In genomic region chr12:25424186-25424854, GRCh38 we compare ENCODE assay signal across 20 cellular contexts.
DNase-seq lines count a peak whose midpoint lies in the region; ATAC-seq and TF ChIP-seq lines count a peak whose summit lies in the region.
"Had no signal": no experiment of that assay in that cellular context is flagged by ENCODE, and none has a peak within 500 bp of the region (broad histone marks: within the 10 kb centered on the region; RNA-seq: fewer than 3 reads in every experiment).

No MANE protein-coding gene starts in this region.

- H2AFZ ChIP-seq in GM23338: no peak overlapping the region

- H3K4me3 ChIP-seq in right atrium auricular region: no peak overlapping the region
- H3K4me3 ChIP-seq in adipocyte (ENCODE audit: low read length): no peak overlapping the region
- no peak overlapping the region for H3K4me3 ChIP-seq in aorta (ENCODE audit: low read length in 2 of 2)
- no peak overlapping the region for H3K4me3 ChIP-seq in GM23338
- H3K4me3 ChIP-seq in naive thymus-derived CD4-positive, alpha-beta T cell (ENCODE audit: low read length): no peak overlapping the region
- H3K4me3 ChIP-seq: K562 had no signal

- DNase-seq in Right ventricle myocardium inferior (ENCODE audit: missing footprints) (no peak), right atrium auricular region (ENCODE audit: low spot score) (no peak), adipocyte (ENCODE audit: low read depth) (peak; percentile 25), hepatic stellate cell (ENCODE audit: low spot score) (peak; percentile 31), aorta (no peak), GM23338 (ENCODE audit: low spot score) (no peak)
- DNase-seq in activated T-cell treated with anti-CD3 and anti-CD28 coated beads, Interleukin-2, amount 50 U/mL, for 4 hours: no peak
- no peak for DNase-seq in naive thymus-derived CD4-positive, alpha-beta T cell
- DNase-seq: 8988T; CD4-positive, alpha-beta T cell; DMS153; H7; HFFc6; NCI-H1694 treated with DMSO at 0.1 percent for 48 hours; NCI-H2107; NCI-H510A; NCI-H748 treated with DMSO at 0.1 percent for 48 hours; NK-92 treated with Interleukin-12 subunit alpha and Interleukin-12 subunit beta, amount 100 ng/mL, for 24 hours; SHP77 had no signal

- no peak overlapping the region for H3K4me2 ChIP-seq in GM23338

- H3K27ac ChIP-seq in right atrium auricular region (no peak overlapping the region), aorta (ENCODE audit: low read depth in 1 of 2, low read length in 2 of 2) (no peak overlapping the region), GM23338 (ENCODE audit: low read depth) (no peak overlapping the region)
- H3K27ac ChIP-seq in naive thymus-derived CD4-positive, alpha-beta T cell (ENCODE audit: low read depth, low read length): no peak overlapping the region

- H3K27me3 ChIP-seq in right atrium auricular region (no peaks in the 10 kb centered on the region), adipocyte (replicated peaks; ENCODE audit: control insufficient read depth, insufficient read depth, low read length) (no peaks in the 10 kb centered on the region), aorta (ENCODE audit: control insufficient read depth in 1 of 2, insufficient read depth in 2 of 2, low read length in 1 of 2) (no peaks in the 10 kb centered on the region), GM23338 (ENCODE audit: insufficient read depth) (no peaks in the 10 kb centered on the region)
- H3K27me3 ChIP-seq in naive thymus-derived CD4-positive, alpha-beta T cell (ENCODE audit: control insufficient read depth in 2 of 2, insufficient read depth in 2 of 2, low read length in 2 of 2): peaks cover 0 to 3% of the 10 kb centered on the region in 2 donors

- intact Hi-C loops in Right ventricle myocardium inferior (cut with DNase I) (no loop called here), aorta (cut with DNase I) (no loop called here)
- intact Hi-C loops in naive thymus-derived CD4-positive, alpha-beta T cell (cut with micrococcal nuclease): no loop called here

- H4K20me1 ChIP-seq in GM23338 (replicated peaks; ENCODE audit: insufficient read depth): no peaks in the 10 kb centered on the region

- no peaks in the 10 kb centered on the region for H3K36me3 Mint-ChIP-seq in GM23338 (ENCODE audit: low read depth)
- no peaks in the 10 kb centered on the region for H3K36me3 Mint-ChIP-seq in activated T-cell treated with anti-CD3 and anti-CD28 coated beads, Interleukin-2, amount 50 U/mL, for 4 hours (ENCODE audit: insufficient read depth)
- H3K36me3 Mint-ChIP-seq in naive thymus-derived CD4-positive, alpha-beta T cell: no peaks in the 10 kb centered on the region

- H3K27me3 Mint-ChIP-seq in GM23338 (ENCODE audit: insufficient read depth, low read depth, poor library complexity): no peaks in the 10 kb centered on the region
- H3K27me3 Mint-ChIP-seq in activated T-cell treated with anti-CD3 and anti-CD28 coated beads, Interleukin-2, amount 50 U/mL, for 4 hours (ENCODE audit: low read depth): no peaks in the 10 kb centered on the region
- peaks cover 0 to 17% (median 0%) of the 10 kb centered on the region in 5 donors for H3K27me3 Mint-ChIP-seq in naive thymus-derived CD4-positive, alpha-beta T cell
- H3K27me3 Mint-ChIP-seq: CD4-positive, alpha-beta T cell had no signal

- ATAC-seq in Right ventricle myocardium inferior: peak; percentile 42
- peak; percentile 64 for ATAC-seq in aorta (ENCODE audit: low FRiP score)
- ATAC-seq in GM23338: no peak
- ATAC-seq in activated T-cell treated with anti-CD3 and anti-CD28 coated beads, Interleukin-2, amount 50 U/mL, for 4 hours: no peak
- ATAC-seq in naive thymus-derived CD4-positive, alpha-beta T cell: no peak
- ATAC-seq: K562 had no signal

- POLR2A ChIA-PET in naive thymus-derived CD4-positive, alpha-beta T cell (lab: Charles Lee): no interaction called here

- H3F3A ChIP-seq in GM23338 (replicated peaks; ENCODE audit: low read depth): no peaks in the 10 kb centered on the region

- 27 to 42% methylated on average over 9 of the region's 9 CpGs for WGBS in aorta, 2 donors

- H3K4me3 Mint-ChIP-seq in GM23338: no peak overlapping the region
- H3K4me3 Mint-ChIP-seq in activated T-cell treated with anti-CD3 and anti-CD28 coated beads, Interleukin-2, amount 50 U/mL, for 4 hours: no peak overlapping the region
- H3K4me3 Mint-ChIP-seq in naive thymus-derived CD4-positive, alpha-beta T cell: no peak overlapping the region
- H3K4me3 Mint-ChIP-seq: CD4-positive, alpha-beta T cell; HFFc6 had no signal

- no peak overlapping the region for H3K9ac ChIP-seq in adipocyte (ENCODE audit: low read length)

- CTCF ChIA-PET in naive thymus-derived CD4-positive, alpha-beta T cell (lab: Charles Lee): no interaction called here

- no peaks in the 10 kb centered on the region for H3K79me2 ChIP-seq in GM23338 (replicated peaks; ENCODE audit: insufficient read depth)

- H3K9me3 ChIP-seq in right atrium auricular region (no peaks in the 10 kb centered on the region), adipocyte (ENCODE audit: control insufficient read depth, low read length) (no peaks in the 10 kb centered on the region), aorta (ENCODE audit: control insufficient read depth, low read length) (no peaks in the 10 kb centered on the region)
- no peaks in the 10 kb centered on the region for H3K9me3 ChIP-seq in naive thymus-derived CD4-positive, alpha-beta T cell (ENCODE audit: control insufficient read depth in 2 of 3, low read length in 3 of 3)

- H3K27ac Mint-ChIP-seq in GM23338: no peak overlapping the region
- no peak overlapping the region for H3K27ac Mint-ChIP-seq in naive thymus-derived CD4-positive, alpha-beta T cell
- H3K27ac Mint-ChIP-seq: CD4-positive, alpha-beta T cell; HFFc6 had no signal

- no peak for TF ChIP-seq CTCF in right atrium auricular region (IDR thresholded peaks at IDR 0.05)
- no peak for TF ChIP-seq CTCF in GM23338 (conservative IDR thresholded peaks at IDR 0.05; ENCODE audit: low read depth in 2 of 2)

- no peaks in the 10 kb centered on the region for H3K9me3 Mint-ChIP-seq in GM23338
- no peaks in the 10 kb centered on the region for H3K9me3 Mint-ChIP-seq in activated T-cell treated with anti-CD3 and anti-CD28 coated beads, Interleukin-2, amount 50 U/mL, for 4 hours
- H3K9me3 Mint-ChIP-seq in naive thymus-derived CD4-positive, alpha-beta T cell: no peaks in the 10 kb centered on the region
- H3K9me3 Mint-ChIP-seq: CD4-positive, alpha-beta T cell; HFFc6 had no signal

- H3K36me3 ChIP-seq in right atrium auricular region: no peaks in the 10 kb centered on the region
- no peaks in the 10 kb centered on the region for H3K36me3 ChIP-seq in adipocyte (ENCODE audit: control insufficient read depth, insufficient read depth, low read length, severe bottlenecking)
- no peaks in the 10 kb centered on the region for H3K36me3 ChIP-seq in aorta (ENCODE audit: control insufficient read depth in 1 of 2, insufficient read depth in 2 of 2, low read length in 1 of 2)
- no peaks in the 10 kb centered on the region for H3K36me3 ChIP-seq in GM23338 (ENCODE audit: insufficient read depth)
- H3K36me3 ChIP-seq in naive thymus-derived CD4-positive, alpha-beta T cell (ENCODE audit: control insufficient read depth in 2 of 3, insufficient read depth in 3 of 3, low read length in 3 of 3): no peaks in the 10 kb centered on the region

- H3K4me1 ChIP-seq in right atrium auricular region: peaks cover 0 to 6% of the 10 kb centered on the region in 2 donors
- H3K4me1 ChIP-seq in adipocyte (ENCODE audit: control insufficient read depth, insufficient read depth, low read length): peaks cover 15% of the 10 kb centered on the region
- no peaks in the 10 kb centered on the region for H3K4me1 ChIP-seq in aorta (ENCODE audit: control insufficient read depth in 1 of 2, insufficient read depth in 2 of 2, low read length in 2 of 2)
- no peaks in the 10 kb centered on the region for H3K4me1 ChIP-seq in GM23338 (ENCODE audit: insufficient read depth)
- no peaks in the 10 kb centered on the region for H3K4me1 ChIP-seq in naive thymus-derived CD4-positive, alpha-beta T cell (ENCODE audit: control insufficient read depth in 2 of 2, insufficient read depth in 2 of 2, low read length in 2 of 2)

- H3K4me1 Mint-ChIP-seq in GM23338: no peaks in the 10 kb centered on the region
- no peaks in the 10 kb centered on the region for H3K4me1 Mint-ChIP-seq in activated T-cell treated with anti-CD3 and anti-CD28 coated beads, Interleukin-2, amount 50 U/mL, for 4 hours (ENCODE audit: low read depth)
- peaks cover 0 to 4% (median 0%) of the 10 kb centered on the region in 7 donors for H3K4me1 Mint-ChIP-seq in naive thymus-derived CD4-positive, alpha-beta T cell

- H3K9me2 ChIP-seq in GM23338 (ENCODE audit: insufficient read depth): no peaks in the 10 kb centered on the region

TF ChIP-seq in GM23338, 12 proteins besides CTCF, POLR2A, EP300 and RAD21 (continues in another document):
- TF ChIP-seq REST (IDR thresholded peaks at IDR 0.05; ENCODE audit: unreplicated experiment): no peak
- no peak for TF ChIP-seq CREB1 (CRISPR knock-in tag; IDR thresholded peaks at IDR 0.05; ENCODE audit: low read depth)
- no peak for TF ChIP-seq POLR2AphosphoS5 (IDR thresholded peaks at IDR 0.05; ENCODE audit: low read depth)
- no peak for TF ChIP-seq ZNF331 (CRISPR knock-in tag; IDR thresholded peaks at IDR 0.05; ENCODE audit: low read depth)
- no peak for TF ChIP-seq NANOG (IDR thresholded peaks at IDR 0.05; ENCODE audit: borderline replicate concordance)
- TF ChIP-seq STAT1 (IDR thresholded peaks at IDR 0.05; ENCODE audit: unreplicated experiment): no peak
- TF ChIP-seq JUNB (IDR thresholded peaks at IDR 0.05; ENCODE audit: unreplicated experiment): no peak

Comparison
In these comparisons a context has a peak if more than half of its experiments do, and no peak if none do; other contexts are left out.
1. ATAC-seq: peak in Right ventricle myocardium inferior (single experiment) and aorta (single experiment); none in GM23338 (single experiment), activated T-cell treated with anti-CD3 and anti-CD28 coated beads, Interleukin-2, amount 50 U/mL, for 4 hours (0 of 2) and naive thymus-derived CD4-positive, alpha-beta T cell (single experiment).
2. DNase-seq: peak in adipocyte (single experiment) and hepatic stellate cell (single experiment); none in Right ventricle myocardium inferior (single experiment), right atrium auricular region (single experiment), aorta (0 of 2), GM23338 (single experiment), activated T-cell treated with anti-CD3 and anti-CD28 coated beads, Interleukin-2, amount 50 U/mL, for 4 hours (single experiment) and naive thymus-derived CD4-positive, alpha-beta T cell (0 of 9).